ENCODE assay signal across 21 cellular contexts in the genomic region with DNA sequence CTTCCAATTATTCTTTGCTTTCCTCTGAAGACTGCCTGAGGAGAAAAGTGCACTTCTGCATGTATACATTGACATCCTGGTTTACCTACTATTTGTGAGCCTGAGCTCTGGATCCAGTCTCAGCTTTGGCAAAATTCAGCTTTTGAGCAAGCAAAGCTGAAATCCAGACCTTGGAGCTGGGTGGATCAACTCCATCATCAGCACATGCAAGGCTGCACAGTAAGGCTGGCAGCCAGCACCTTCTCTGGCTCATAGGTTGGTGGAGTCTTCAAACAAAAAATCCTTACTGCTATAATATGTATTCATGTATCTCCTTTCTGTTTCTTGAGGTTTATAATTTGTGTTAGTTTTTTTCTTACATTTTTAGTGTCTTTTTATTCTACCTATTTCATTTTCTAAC.
"Had no signal": no experiment of that assay in that cellular context is flagged by ENCODE, and none has a peak within 500 bp of the region (broad histone marks: within the 10 kb centered on the region; RNA-seq: fewer than 3 reads in every experiment).

No MANE protein-coding gene starts in this region.

- H3K27ac ChIP-seq: HL-60, RWPE1 had no signal

- ATAC-seq: Panc1, PC-3 had no signal

- H3K9me3 ChIP-seq: SK-N-SH had no signal

- DNase-seq: KBM-7; NCI-H1092; NCI-H1105 treated with DMSO at 0.1 percent for 48 hours; NCI-H1417 treated with DMSO at 0.1 percent for 48 hours; NCI-H146; NCI-H1694 treated with DMSO at 0.1 percent for 48 hours; NCI-H1930; NCI-H2081; NCI-H2107; NCI-H226; NCI-H510A; NCI-H524 treated with DMSO at 0.1 percent for 48 hours; NCI-H69; NCI-H774; NK-92 treated with Interleukin-12 subunit alpha and Interleukin-12 subunit beta, amount 100 ng/mL, for 24 hours; PC-3; SHP77; SK-N-SH had no signal
